In the genomic region with DNA sequence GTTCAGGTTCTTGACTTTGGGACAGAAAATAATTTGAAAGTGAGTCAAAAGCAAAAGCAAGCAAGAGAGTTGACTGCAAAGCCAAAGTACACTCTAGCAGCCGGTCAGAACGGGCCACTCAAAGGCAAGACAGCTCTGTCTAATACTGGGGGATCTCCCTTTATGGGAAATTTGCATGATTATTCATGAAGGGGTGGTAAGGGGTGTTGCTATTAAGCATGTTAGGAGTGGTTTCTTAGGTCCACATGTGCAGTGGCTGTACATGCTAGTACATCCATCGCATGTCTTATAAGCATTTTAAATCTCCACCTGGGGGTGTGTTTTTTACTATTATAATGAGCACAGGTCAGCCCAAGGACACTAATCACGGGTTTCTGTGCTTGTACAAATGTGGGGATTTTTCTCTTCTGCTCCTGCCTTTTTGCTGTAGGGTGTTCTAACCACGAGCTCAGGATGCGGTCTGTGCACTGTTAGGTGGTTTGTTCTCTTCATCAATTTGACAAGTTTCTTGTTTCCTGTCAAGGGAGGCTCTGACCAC, we compare ENCODE assay signal across 8 cellular contexts.
DNase-seq lines count a peak whose midpoint lies in the region; ATAC-seq and FAIRE-seq lines count a peak whose summit lies in the region.

No MANE protein-coding gene starts in this region.

- H3K36me3 Mint-ChIP-seq in activated T-helper 2 cell treated with anti-CD3 and anti-CD28 coated beads, Interferon-gamma antibody, Interleukin-2, Interleukin-4, amounts not matched to agents 10 μg/mL and 5 μg/mL and 100 μg/mL, durations not matched to agents 14 hours and 24 hours and 36 hours (ENCODE audit: low read depth): peaks cover 8% of the 10 kb centered on the region

- peak; percentile 76 for ATAC-seq in GM19395 (IDR thresholded peaks at IDR 0.05; ENCODE audit: unreplicated experiment)
- ATAC-seq in HG03558 (IDR thresholded peaks at IDR 0.05; ENCODE audit: extremely low read depth, unreplicated experiment): peak; percentile 64

- peak; percentile 58 for DNase-seq in activated T-helper 2 cell treated with anti-CD3 and anti-CD28 coated beads, Interferon-gamma antibody, Interleukin-2, Interleukin-4, amounts not matched to agents 10 μg/mL and 5 μg/mL and 100 μg/mL, durations not matched to agents 14 hours and 24 hours and 36 hours (ENCODE audit: low spot score)
- DNase-seq in stimulated activated CD8-positive, alpha-beta memory T cell treated with anti-CD3 and anti-CD28 coated beads, Interleukin-12 subunit alpha, Interleukin-12 subunit beta, amount 100 ng/mL, for 24 hours (ENCODE audit: extremely low read depth): peak; percentile 20
- DNase-seq in foreskin melanocyte (no peak), iPS-NIHi11 (ENCODE audit: low spot score) (no peak), NCI-H1105 treated with DMSO at 0.1 percent for 48 hours (lab: John Stamatoyannopoulos, UW) (no peak), RCC 7860 (ENCODE audit: low spot score) (no peak)

- peaks cover 34% of the 10 kb centered on the region for H3K4me1 Mint-ChIP-seq in activated T-helper 2 cell treated with anti-CD3 and anti-CD28 coated beads, Interferon-gamma antibody, Interleukin-2, Interleukin-4, amounts not matched to agents 10 μg/mL and 5 μg/mL and 100 μg/mL, durations not matched to agents 14 hours and 24 hours and 36 hours (ENCODE audit: low read depth)

- intact Hi-C loops in activated T-helper 2 cell treated with anti-CD3 and anti-CD28 coated beads, Interferon-gamma antibody, Interleukin-2, Interleukin-4, amounts not matched to agents 10 μg/mL and 5 μg/mL and 100 μg/mL, durations not matched to agents 14 hours and 24 hours and 36 hours (cut with micrococcal nuclease): loop anchor here (1.0 to 2.0 kb wide), 3 partner anchors 42 to 500 kb away; no protein-coding TSS in a partner anchor

- peaks cover 19% of the 10 kb centered on the region for H3K9me3 Mint-ChIP-seq in activated T-helper 2 cell treated with anti-CD3 and anti-CD28 coated beads, Interferon-gamma antibody, Interleukin-2, Interleukin-4, amounts not matched to agents 10 μg/mL and 5 μg/mL and 100 μg/mL, durations not matched to agents 14 hours and 24 hours and 36 hours

- H3K27me3 Mint-ChIP-seq in activated T-helper 2 cell treated with anti-CD3 and anti-CD28 coated beads, Interferon-gamma antibody, Interleukin-2, Interleukin-4, amounts not matched to agents 10 μg/mL and 5 μg/mL and 100 μg/mL, durations not matched to agents 14 hours and 24 hours and 36 hours (ENCODE audit: low read depth): peaks cover 19% of the 10 kb centered on the region

- H3K27ac Mint-ChIP-seq in activated T-helper 2 cell treated with anti-CD3 and anti-CD28 coated beads, Interferon-gamma antibody, Interleukin-2, Interleukin-4, amounts not matched to agents 10 μg/mL and 5 μg/mL and 100 μg/mL, durations not matched to agents 14 hours and 24 hours and 36 hours: no peak overlapping the region

- no peak overlapping the region for H3K4me3 Mint-ChIP-seq in activated T-helper 2 cell treated with anti-CD3 and anti-CD28 coated beads, Interferon-gamma antibody, Interleukin-2, Interleukin-4, amounts not matched to agents 10 μg/mL and 5 μg/mL and 100 μg/mL, durations not matched to agents 14 hours and 24 hours and 36 hours (ENCODE audit: low read depth)

- no peak for FAIRE-seq in RCC 7860 (lab: Jason Lieb, UNC)

Comparison
In these comparisons a context has a peak if more than half of its experiments do, and no peak if none do; other contexts are left out.
1. DNase-seq: peak in activated T-helper 2 cell treated with anti-CD3 and anti-CD28 coated beads, Interferon-gamma antibody, Interleukin-2, Interleukin-4, amounts not matched to agents 10 μg/mL and 5 μg/mL and 100 μg/mL, durations not matched to agents 14 hours and 24 hours and 36 hours (single experiment) and stimulated activated CD8-positive, alpha-beta memory T cell treated with anti-CD3 and anti-CD28 coated beads, Interleukin-12 subunit alpha, Interleukin-12 subunit beta, amount 100 ng/mL, for 24 hours (single experiment); none in foreskin melanocyte (single experiment), iPS-NIHi11 (single experiment), NCI-H1105 treated with DMSO at 0.1 percent for 48 hours (single experiment) and RCC 7860 (single experiment).